Comparison of ENCODE assay signal across 8 cellular contexts in genomic region chr11:95089620-95090542, GRCh38. TPM values are rescaled to one million over a fixed set of nuclear protein-coding genes. Genes with fewer than 3 reads are reported as not detected.
DNase-seq lines count a peak whose midpoint lies in the region; ATAC-seq and TF ChIP-seq lines count a peak whose summit lies in the region.

A gene with protein sequence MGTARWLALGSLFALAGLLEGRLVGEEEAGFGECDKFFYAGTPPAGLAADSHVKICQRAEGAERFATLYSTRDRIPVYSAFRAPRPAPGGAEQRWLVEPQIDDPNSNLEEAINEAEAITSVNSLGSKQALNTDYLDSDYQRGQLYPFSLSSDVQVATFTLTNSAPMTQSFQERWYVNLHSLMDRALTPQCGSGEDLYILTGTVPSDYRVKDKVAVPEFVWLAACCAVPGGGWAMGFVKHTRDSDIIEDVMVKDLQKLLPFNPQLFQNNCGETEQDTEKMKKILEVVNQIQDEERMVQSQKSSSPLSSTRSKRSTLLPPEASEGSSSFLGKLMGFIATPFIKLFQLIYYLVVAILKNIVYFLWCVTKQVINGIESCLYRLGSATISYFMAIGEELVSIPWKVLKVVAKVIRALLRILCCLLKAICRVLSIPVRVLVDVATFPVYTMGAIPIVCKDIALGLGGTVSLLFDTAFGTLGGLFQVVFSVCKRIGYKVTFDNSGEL (plus strand): TSS chr11:95089846. CDS start chr11:95089928, 82 bp downstream.

- no peaks in the 10 kb centered on the region for H3K9me3 Mint-ChIP-seq in activated naive CD8-positive, alpha-beta T cell treated with anti-CD3 and anti-CD28 coated beads, Interleukin-2, amount 10 ng/mL, durations not matched to agents 7 days and 5 days
- H3K9me3 Mint-ChIP-seq in type B pancreatic cell, result no peaks in the 10 kb centered on the region

- H2AFZ ChIP-seq in GM23248, result peak within 1 kb of the TSS; percentile 89

- peak within 1 kb of the TSS; percentile 83 for H3K9ac ChIP-seq in GM23248

- H3K36me3 ChIP-seq in GM23248 (ENCODE audit: low read depth) (no peaks in the 10 kb centered on the region), cardiac muscle cell (no peaks in the 10 kb centered on the region)

- no peaks in the 10 kb centered on the region for H4K20me1 ChIP-seq in GM23248 (ENCODE audit: insufficient read depth)

- peak within 1 kb of the TSS; percentile 93 for H3K4me3 Mint-ChIP-seq in activated naive CD8-positive, alpha-beta T cell treated with anti-CD3 and anti-CD28 coated beads, Interleukin-2, amount 10 ng/mL, durations not matched to agents 7 days and 5 days
- H3K4me3 Mint-ChIP-seq in type B pancreatic cell, result peak within 1 kb of the TSS; percentile 93

- ATAC-seq in activated naive CD8-positive, alpha-beta T cell treated with anti-CD3 and anti-CD28 coated beads, Interleukin-2, amount 10 ng/mL, durations not matched to agents 7 days and 5 days (ENCODE audit: low read depth), result peak; percentile 95

- POLR2A ChIA-PET in activated naive CD8-positive, alpha-beta T cell treated with anti-CD3 and anti-CD28 coated beads, Interleukin-2, amount 10 ng/mL, durations not matched to agents 7 days and 5 days (lab: Charles Lee), result interaction anchor here (0.6 to 7.6 kb wide), 22 partner anchors 9 to 1349 kb away, joined by 3 to 152 read pairs (median 8); partner anchors contain the start of genes CEP57, CWC15, FAM76B and KDM4D

- no peaks in the 10 kb centered on the region for H3K9me3 ChIP-seq in GM23248 (ENCODE audit: low read depth)
- no peaks in the 10 kb centered on the region for H3K9me3 ChIP-seq in cardiac muscle cell (ENCODE audit: low read depth)

- H3K4me1 Mint-ChIP-seq in activated naive CD8-positive, alpha-beta T cell treated with anti-CD3 and anti-CD28 coated beads, Interleukin-2, amount 10 ng/mL, durations not matched to agents 7 days and 5 days, result peaks cover 54% of the 10 kb centered on the region
- peaks cover 34% of the 10 kb centered on the region for H3K4me1 Mint-ChIP-seq in type B pancreatic cell (ENCODE audit: unreplicated experiment)

- peak within 1 kb of the TSS; percentile 86 for H3K4me2 ChIP-seq in GM23248 (ENCODE audit: unreplicated experiment)

- DNase-seq in GDM1 (lab: John Stamatoyannopoulos, UW) (peak; percentile 81), GM23248 (peak; percentile 96), Kasumi-1 (lab: John Stamatoyannopoulos, UW) (peak; percentile 81 to 83), SKM-1 treated with dmso at 0.1 percent for 144 hours (lab: John Stamatoyannopoulos, UW; ENCODE audit: unreplicated experiment) (peak; percentile 50), cardiac muscle cell (ENCODE audit: low read depth in 1 of 2, low spot score in 1 of 2) (peak; percentile 89 to 90), pons (ENCODE audit: low spot score) (peak; percentile 80), type B pancreatic cell (ENCODE audit: extremely low spot score, unreplicated experiment) (peak; percentile 86)
- DNase-seq in activated naive CD8-positive, alpha-beta T cell treated with anti-CD3 and anti-CD28 coated beads, Interleukin-2, amount 10 ng/mL, durations not matched to agents 7 days and 5 days, result peak; percentile 92

- H3K27me3 Mint-ChIP-seq in activated naive CD8-positive, alpha-beta T cell treated with anti-CD3 and anti-CD28 coated beads, Interleukin-2, amount 10 ng/mL, durations not matched to agents 7 days and 5 days, result no peaks in the 10 kb centered on the region
- H3K27me3 Mint-ChIP-seq in type B pancreatic cell, result peaks cover 31% of the 10 kb centered on the region

- 1 to 2% methylated on average over 73 to 92 of the region's 106 CpGs for WGBS in GM23248 (ENCODE audit: low coverage in 1 of 2, low lambda C conversion rate in 2 of 2, missing lambda C conversion rate in 2 of 2), 2 experiments

- peaks cover 17% of the 10 kb centered on the region for H3K4me1 ChIP-seq in GM23248 (ENCODE audit: insufficient read depth)
- no peaks in the 10 kb centered on the region for H3K4me1 ChIP-seq in cardiac muscle cell (ENCODE audit: low read depth)

- H3K4me3 ChIP-seq in GM23248 (peak within 1 kb of the TSS; percentile 87), cardiac muscle cell (peak within 1 kb of the TSS; percentile 66)

- H3K27ac Mint-ChIP-seq in activated naive CD8-positive, alpha-beta T cell treated with anti-CD3 and anti-CD28 coated beads, Interleukin-2, amount 10 ng/mL, durations not matched to agents 7 days and 5 days, result peak within 1 kb of the TSS; percentile 98
- H3K27ac Mint-ChIP-seq in type B pancreatic cell, result peak within 1 kb of the TSS; percentile 65

- H3K9me2 ChIP-seq in GM23248 (ENCODE audit: insufficient read depth), result no peaks in the 10 kb centered on the region

- peaks cover 18% of the 10 kb centered on the region for H3F3A ChIP-seq in GM23248 (ENCODE audit: insufficient read depth)

- H3K27me3 ChIP-seq in GM23248 (replicated peaks; ENCODE audit: insufficient read depth) (no peaks in the 10 kb centered on the region), cardiac muscle cell (peaks cover 7% of the 10 kb centered on the region)

- peaks cover 7% of the 10 kb centered on the region for H3K36me3 Mint-ChIP-seq in activated naive CD8-positive, alpha-beta T cell treated with anti-CD3 and anti-CD28 coated beads, Interleukin-2, amount 10 ng/mL, durations not matched to agents 7 days and 5 days
- H3K36me3 Mint-ChIP-seq in type B pancreatic cell, result no peaks in the 10 kb centered on the region

- in situ Hi-C loops in GM23248 (cut with MboI), result no loop called here

- TF ChIP-seq CTCF in cardiac muscle cell (IDR thresholded peaks at IDR 0.05; ENCODE audit: low read depth, low read length) (peak; percentile 10), type B pancreatic cell (conservative IDR thresholded peaks at IDR 0.05) (peak; percentile 31)

- peaks cover 7% of the 10 kb centered on the region; the same call in 1 of the 2 replicates for H3K79me2 ChIP-seq in GM23248 (ENCODE audit: insufficient read depth)

- peak within 1 kb of the TSS; percentile 74 for H3K27ac ChIP-seq in GM23248
- H3K27ac ChIP-seq in cardiac muscle cell, result no peak within 1 kb of the TSS

RNA-seq across cellular contexts. Expression of the gene that starts here (rescaled TPM):
- 33.7 and 35.9 TPM in 2 replicates for total RNA-seq in GM23248 (2014; rRNA removed; shearing (Covaris generic))
- polyA plus RNA-seq in GM23248 (2016; fragmentation: Nextera tagmentation; extraction: Ambion mirVana) (15.5 and 16.1 TPM in 2 replicates), cardiac muscle cell (2.0 and 2.8 TPM in 2 replicates)
- 10 to 100 TPM; 23.8 TPM for total RNA-seq in activated naive CD8-positive, alpha-beta T cell treated with anti-CD3 and anti-CD28 coated beads, Interleukin-2, amount 10 ng/mL, durations not matched to agents 7 days and 5 days
- total RNA-seq in cardiac muscle cell (2.0 and 3.3 TPM in 2 replicates), type B pancreatic cell (ENCODE audit: low replicate concordance) (12.0 and 23.6 TPM in 2 replicates)
